In the genomic region with DNA sequence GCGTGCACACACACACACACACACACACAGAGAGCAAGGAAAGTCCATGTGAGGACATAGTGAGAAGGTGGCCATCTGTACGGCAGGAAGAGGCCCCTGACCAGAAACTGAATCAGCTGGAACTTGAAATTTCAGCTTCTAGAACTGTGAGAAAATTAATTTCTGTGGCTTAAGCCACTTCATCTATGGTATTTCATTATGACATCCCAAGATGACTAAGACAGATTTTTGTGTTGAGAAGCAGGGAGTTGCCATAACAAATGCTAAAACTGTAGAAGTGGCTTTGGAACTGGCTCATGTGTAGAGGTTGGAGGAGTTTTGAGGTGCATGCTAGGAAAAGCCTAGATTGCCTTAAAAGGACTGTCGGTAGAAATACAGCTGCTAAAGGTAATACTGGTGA, we compare ENCODE assay signal across 16 cellular contexts.
"Had no signal": no experiment of that assay in that cellular context is flagged by ENCODE, and none has a peak within 500 bp of the region (broad histone marks: within the 10 kb centered on the region; RNA-seq: fewer than 3 reads in every experiment).

No MANE protein-coding gene starts in this region.

- H3K36me3 ChIP-seq: breast epithelium, right atrium auricular region, tibial artery, vagina had no signal

- H3K4me1 Mint-ChIP-seq: naive thymus-derived CD4-positive, alpha-beta T cell had no signal

- H3K27ac Mint-ChIP-seq: activated CD4-positive, alpha-beta memory T cell treated with anti-CD3 and anti-CD28 coated beads for 36 hours; activated naive CD8-positive, alpha-beta T cell; naive thymus-derived CD4-positive, alpha-beta T cell had no signal

- H3K36me3 Mint-ChIP-seq: activated CD4-positive, alpha-beta memory T cell treated with anti-CD3 and anti-CD28 coated beads for 36 hours; activated naive CD8-positive, alpha-beta T cell had no signal

- H3K4me3 Mint-ChIP-seq: activated CD4-positive, alpha-beta memory T cell treated with anti-CD3 and anti-CD28 coated beads for 36 hours; activated naive CD8-positive, alpha-beta T cell; naive thymus-derived CD4-positive, alpha-beta T cell had no signal

- H3K27me3 ChIP-seq: breast epithelium, right atrium auricular region, tibial artery, vagina had no signal

- H3K4me3 ChIP-seq: breast epithelium, lung, right atrium auricular region, smooth muscle cell, tibial artery, vagina had no signal

- DNase-seq: activated CD4-positive, alpha-beta memory T cell treated with anti-CD3 and anti-CD28 coated beads for 36 hours; activated gamma-delta T cell; activated T-cell treated with anti-CD3 and anti-CD28 coated beads, Interleukin-2, amount 50 U/mL, for 48 hours; anterior cingulate cortex; effector CD4-positive, alpha-beta T cell; glutamatergic neuron; left colon; naive thymus-derived CD4-positive, alpha-beta T cell; T1000; tibial artery had no signal

- H3K27ac ChIP-seq: breast epithelium, right atrium auricular region, tibial artery, vagina had no signal

- H3K9me3 ChIP-seq: breast epithelium, right atrium auricular region, tibial artery, vagina had no signal

- H3K4me1 ChIP-seq: right atrium auricular region had no signal

- ATAC-seq: left colon; naive thymus-derived CD4-positive, alpha-beta T cell had no signal
